Comparison of ENCODE assay signal across 1 cellular context in genomic region chr3:64954995-64955636, GRCh38.
TF ChIP-seq lines count a peak whose summit lies in the region.

No MANE protein-coding gene starts in this region.

TF ChIP-seq in K562, 482 proteins besides CTCF, POLR2A, EP300 and RAD21 (continued from another document):
- TF ChIP-seq, protein P1, sequence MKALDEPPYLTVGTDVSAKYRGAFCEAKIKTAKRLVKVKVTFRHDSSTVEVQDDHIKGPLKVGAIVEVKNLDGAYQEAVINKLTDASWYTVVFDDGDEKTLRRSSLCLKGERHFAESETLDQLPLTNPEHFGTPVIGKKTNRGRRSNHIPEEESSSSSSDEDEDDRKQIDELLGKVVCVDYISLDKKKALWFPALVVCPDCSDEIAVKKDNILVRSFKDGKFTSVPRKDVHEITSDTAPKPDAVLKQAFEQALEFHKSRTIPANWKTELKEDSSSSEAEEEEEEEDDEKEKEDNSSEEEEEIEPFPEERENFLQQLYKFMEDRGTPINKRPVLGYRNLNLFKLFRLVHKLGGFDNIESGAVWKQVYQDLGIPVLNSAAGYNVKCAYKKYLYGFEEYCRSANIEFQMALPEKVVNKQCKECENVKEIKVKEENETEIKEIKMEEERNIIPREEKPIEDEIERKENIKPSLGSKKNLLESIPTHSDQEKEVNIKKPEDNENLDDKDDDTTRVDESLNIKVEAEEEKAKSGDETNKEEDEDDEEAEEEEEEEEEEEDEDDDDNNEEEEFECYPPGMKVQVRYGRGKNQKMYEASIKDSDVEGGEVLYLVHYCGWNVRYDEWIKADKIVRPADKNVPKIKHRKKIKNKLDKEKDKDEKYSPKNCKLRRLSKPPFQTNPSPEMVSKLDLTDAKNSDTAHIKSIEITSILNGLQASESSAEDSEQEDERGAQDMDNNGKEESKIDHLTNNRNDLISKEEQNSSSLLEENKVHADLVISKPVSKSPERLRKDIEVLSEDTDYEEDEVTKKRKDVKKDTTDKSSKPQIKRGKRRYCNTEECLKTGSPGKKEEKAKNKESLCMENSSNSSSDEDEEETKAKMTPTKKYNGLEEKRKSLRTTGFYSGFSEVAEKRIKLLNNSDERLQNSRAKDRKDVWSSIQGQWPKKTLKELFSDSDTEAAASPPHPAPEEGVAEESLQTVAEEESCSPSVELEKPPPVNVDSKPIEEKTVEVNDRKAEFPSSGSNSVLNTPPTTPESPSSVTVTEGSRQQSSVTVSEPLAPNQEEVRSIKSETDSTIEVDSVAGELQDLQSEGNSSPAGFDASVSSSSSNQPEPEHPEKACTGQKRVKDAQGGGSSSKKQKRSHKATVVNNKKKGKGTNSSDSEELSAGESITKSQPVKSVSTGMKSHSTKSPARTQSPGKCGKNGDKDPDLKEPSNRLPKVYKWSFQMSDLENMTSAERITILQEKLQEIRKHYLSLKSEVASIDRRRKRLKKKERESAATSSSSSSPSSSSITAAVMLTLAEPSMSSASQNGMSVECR (CRISPR knock-in tag; IDR thresholded peaks at IDR 0.05), result no peak
- TF ChIP-seq HMGN3 (IDR thresholded peaks at IDR 0.05; ENCODE audit: borderline replicate concordance, extremely low read depth, insufficient read length, low read depth, low read length) (no peak), TSHZ1 (CRISPR knock-in tag; IDR thresholded peaks at IDR 0.05) (no peak), SRSF1 (IDR thresholded peaks at IDR 0.05; ENCODE audit: low read depth, low read length) (no peak), FOXK2 (conservative IDR thresholded peaks at IDR 0.05 in 1 of 2, IDR thresholded peaks at IDR 0.05 in 1 of 2; ENCODE audit: low read depth in 2 of 2) (no peak)
